18 cellular contexts compared by ENCODE assay signal in genomic region chr17:57445051-57445450, GRCh38.
DNase-seq lines count a peak whose midpoint lies in the region; ATAC-seq and TF ChIP-seq lines count a peak whose summit lies in the region.
"Had no signal": no experiment of that assay in that cellular context is flagged by ENCODE, and none has a peak within 500 bp of the region (broad histone marks: within the 10 kb centered on the region; RNA-seq: fewer than 3 reads in every experiment).

No MANE protein-coding gene starts in this region.

- H3K9me3 Mint-ChIP-seq in activated T-cell treated with anti-CD3 and anti-CD28 coated beads, Interleukin-2, amount 50 U/mL, for 72 hours: no peaks in the 10 kb centered on the region
- H3K9me3 Mint-ChIP-seq: activated CD4-positive, alpha-beta T cell treated with anti-CD3 and anti-CD28 coated beads, Interleukin-2, amount 10 ng/mL, durations not matched to agents 7 days and 5 days had no signal

- no peak for TF ChIP-seq POLR2A in lower leg skin (IDR thresholded peaks at IDR 0.05)

- no peaks in the 10 kb centered on the region for H3K9me3 ChIP-seq in PC-3 (ENCODE audit: low read length)
- H3K9me3 ChIP-seq in hepatocyte (ENCODE audit: low read depth): no peaks in the 10 kb centered on the region
- H3K9me3 ChIP-seq in smooth muscle cell (replicated peaks; ENCODE audit: low read depth): no peaks in the 10 kb centered on the region
- H3K9me3 ChIP-seq: lower lobe of right lung, neutrophil, vagina had no signal

- intact Hi-C loops in PC-3 (cut with micrococcal nuclease): no loop called here
- intact Hi-C loops in sciatic nerve (cut with DNase I): no loop called here
- intact Hi-C loops in lower leg skin (cut with DNase I; ENCODE audit: low total_unique reads): no loop called here

- H3K4me1 Mint-ChIP-seq in activated T-cell treated with anti-CD3 and anti-CD28 coated beads, Interleukin-2, amount 50 U/mL, for 72 hours (ENCODE audit: low read depth): peaks cover 71% of the 10 kb centered on the region

- ATAC-seq in activated T-cell treated with anti-CD3 and anti-CD28 coated beads, Interleukin-2, amount 50 U/mL, for 72 hours (replicated peaks in 1 of 2): no peak
- ATAC-seq in PC-3 (peak; percentile 63), sciatic nerve (no peak)
- ATAC-seq: lower lobe of right lung; stimulated activated naive CD8-positive, alpha-beta T cell treated with anti-CD3 and anti-CD28 coated beads, Interleukin-15, Interleukin-2, amounts not matched to agents 100 U/mL and 50 U/mL, for 24 hours had no signal

- DNase-seq in activated T-cell treated with anti-CD3 and anti-CD28 coated beads, Interleukin-2, amount 50 U/mL, for 72 hours: no peak
- DNase-seq in activated T-cell treated with anti-CD3 and anti-CD28 coated beads for 4 hours (no peak), PC-3 (peak; percentile 90), hepatocyte (ENCODE audit: low spot score) (no peak), smooth muscle cell (lab: John Stamatoyannopoulos, UW; ENCODE audit: unreplicated experiment) (no peak), sciatic nerve (ENCODE audit: low spot score) (no peak), lower leg skin (ENCODE audit: low spot score in 2 of 2) (no peak), NCI-H2081 (lab: John Stamatoyannopoulos, UW) (no peak)
- DNase-seq: activated CD4-positive, alpha-beta T cell treated with anti-CD3 and anti-CD28 coated beads, Interleukin-2, amount 10 ng/mL, durations not matched to agents 7 days and 5 days; activated effector memory CD4-positive, alpha-beta T cell treated with anti-CD3 and anti-CD28 coated beads, Interleukin-2, amount 50 U/mL, for 16 hours; lower lobe of right lung; NCI-H1436 treated with DMSO at 0.1 percent for 48 hours; NCI-H524; stimulated activated naive CD8-positive, alpha-beta T cell treated with anti-CD3 and anti-CD28 coated beads, Interleukin-15, Interleukin-2, amounts not matched to agents 100 U/mL and 50 U/mL, for 24 hours had no signal

- POLR2A ChIA-PET in PC-3 (lab: Charles Lee; ENCODE audit: unreplicated experiment): interaction anchor here (0.6 kb wide), 1 partner anchor 71 kb away, joined by 8 read pairs; no protein-coding TSS in a partner anchor

- TF ChIP-seq CTCF in PC-3 (conservative IDR thresholded peaks at IDR 0.05; ENCODE audit: low read depth, low read length) (no peak), hepatocyte (IDR thresholded peaks at IDR 0.05; ENCODE audit: poor library complexity) (no peak), smooth muscle cell (IDR thresholded peaks at IDR 0.05; ENCODE audit: borderline replicate concordance, insufficient read depth, poor library complexity, severe bottlenecking) (no peak), lower leg skin (IDR thresholded peaks at IDR 0.05) (no peak)

- H3K4me3 ChIP-seq in PC-3 (ENCODE audit: low read length) (peak overlapping the region; percentile 0; the same call in 1 of the 2 replicates), hepatocyte (no peak overlapping the region), smooth muscle cell (no peak overlapping the region), lower leg skin (ENCODE audit: low read depth, poor library complexity, severe bottlenecking) (no peak overlapping the region)
- H3K4me3 ChIP-seq: lower lobe of right lung, PC-9, skin epidermis, vagina had no signal

- H3K27ac Mint-ChIP-seq in activated T-cell treated with anti-CD3 and anti-CD28 coated beads, Interleukin-2, amount 50 U/mL, for 72 hours: peak overlapping the region; percentile 76
- H3K27ac Mint-ChIP-seq: activated CD4-positive, alpha-beta T cell treated with anti-CD3 and anti-CD28 coated beads, Interleukin-2, amount 10 ng/mL, durations not matched to agents 7 days and 5 days had no signal

- no peaks in the 10 kb centered on the region for H3K79me2 ChIP-seq in PC-3 (ENCODE audit: low read length)
- peaks cover 80% of the 10 kb centered on the region for H3K79me2 ChIP-seq in hepatocyte
- H3K79me2 ChIP-seq in smooth muscle cell (ENCODE audit: low read depth): peaks cover 8% of the 10 kb centered on the region

- H3K27me3 ChIP-seq in PC-3 (ENCODE audit: low read length): no peaks in the 10 kb centered on the region
- no peaks in the 10 kb centered on the region for H3K27me3 ChIP-seq in hepatocyte
- no peaks in the 10 kb centered on the region for H3K27me3 ChIP-seq in smooth muscle cell (ENCODE audit: low read depth)
- H3K27me3 ChIP-seq: vagina had no signal

- no peaks in the 10 kb centered on the region for H3K36me3 ChIP-seq in PC-3 (ENCODE audit: low read depth, low read length)
- H3K36me3 ChIP-seq in hepatocyte (replicated peaks; ENCODE audit: insufficient read depth, low read depth): no peaks in the 10 kb centered on the region
- H3K36me3 ChIP-seq in smooth muscle cell (ENCODE audit: low read depth): no peaks in the 10 kb centered on the region
- H3K36me3 ChIP-seq: lower lobe of right lung, neutrophil, vagina had no signal

- H2AFZ ChIP-seq in PC-3 (ENCODE audit: low read length): 0 out of 2 replicates have a peak overlapping the region, but pooled peaks have one; percentile 2
- no peak overlapping the region for H2AFZ ChIP-seq in hepatocyte
- no peak overlapping the region for H2AFZ ChIP-seq in smooth muscle cell (ENCODE audit: low read depth)
- H2AFZ ChIP-seq: PC-9 had no signal

- H3F3A ChIP-seq in PC-3 (ENCODE audit: low read length, unreplicated experiment): peaks cover 5% of the 10 kb centered on the region
- peaks cover 32% of the 10 kb centered on the region for H3F3A ChIP-seq in smooth muscle cell (ENCODE audit: low read depth)

- H3K9ac ChIP-seq in PC-3 (ENCODE audit: low read length) (peak overlapping the region; percentile 33), smooth muscle cell (ENCODE audit: low read depth) (no peak overlapping the region)

- H3K27ac ChIP-seq in PC-3 (ENCODE audit: low read length): peak overlapping the region; percentile 79
- peak overlapping the region; percentile 28 for H3K27ac ChIP-seq in hepatocyte
- H3K27ac ChIP-seq in smooth muscle cell (ENCODE audit: low read depth): peak overlapping the region; percentile 90
- H3K27ac ChIP-seq: lower lobe of right lung, neutrophil, PC-9, skin epidermis, vagina had no signal

- H3K27me3 Mint-ChIP-seq in activated T-cell treated with anti-CD3 and anti-CD28 coated beads, Interleukin-2, amount 50 U/mL, for 72 hours (ENCODE audit: low read depth): no peaks in the 10 kb centered on the region
- H3K27me3 Mint-ChIP-seq: activated CD4-positive, alpha-beta T cell treated with anti-CD3 and anti-CD28 coated beads, Interleukin-2, amount 10 ng/mL, durations not matched to agents 7 days and 5 days had no signal

- H3K4me3 Mint-ChIP-seq in activated T-cell treated with anti-CD3 and anti-CD28 coated beads, Interleukin-2, amount 50 U/mL, for 72 hours: peak overlapping the region; percentile 10 to 52
- H3K4me3 Mint-ChIP-seq: activated CD4-positive, alpha-beta T cell treated with anti-CD3 and anti-CD28 coated beads, Interleukin-2, amount 10 ng/mL, durations not matched to agents 7 days and 5 days had no signal

- peaks cover 0 to 2% of the 10 kb centered on the region in 2 donors for H3K36me3 Mint-ChIP-seq in activated T-cell treated with anti-CD3 and anti-CD28 coated beads, Interleukin-2, amount 50 U/mL, for 72 hours (ENCODE audit: insufficient read depth in 2 of 2)

- H4K20me1 ChIP-seq in PC-3 (ENCODE audit: low read length) (no peaks in the 10 kb centered on the region), hepatocyte (ENCODE audit: insufficient read depth, poor library complexity, severe bottlenecking) (no peaks in the 10 kb centered on the region), smooth muscle cell (ENCODE audit: low read depth) (no peaks in the 10 kb centered on the region)

- WGBS in hepatocyte (ENCODE audit: low lambda C conversion rate, missing lambda C conversion rate): 19% methylated on average over 8 of the region's 8 CpGs
- WGBS in smooth muscle cell (ENCODE audit: low lambda C conversion rate): 8% methylated on average over 8 of the region's 8 CpGs
- WGBS in lower leg skin, 2 donors: 76 to 84% methylated on average over 8 of the region's 8 CpGs

- H3K4me1 ChIP-seq in PC-3 (ENCODE audit: insufficient read depth, low read length) (peaks cover 41% of the 10 kb centered on the region), hepatocyte (ENCODE audit: insufficient read depth) (peaks cover 41% of the 10 kb centered on the region), smooth muscle cell (ENCODE audit: low read depth) (peaks cover 53% of the 10 kb centered on the region)

- peak overlapping the region; percentile 65 for H3K4me2 ChIP-seq in PC-3 (ENCODE audit: low read length)
- no peak overlapping the region for H3K4me2 ChIP-seq in hepatocyte
- peak overlapping the region; percentile 33 for H3K4me2 ChIP-seq in smooth muscle cell
- H3K4me2 ChIP-seq: PC-9 had no signal

- no TSS peak for BruUV-seq in PC-3 (replicated peaks; lab: Mats Ljungman, UMichigan)

- CTCF ChIA-PET in PC-3 (lab: Charles Lee): interaction anchor here (1.8 kb wide), 1 partner anchor 202 kb away, joined by 6 read pairs; no protein-coding TSS in a partner anchor

- no peaks in the 10 kb centered on the region for H3K9me2 ChIP-seq in PC-3 (replicated peaks; ENCODE audit: low read length)
- no peaks in the 10 kb centered on the region for H3K9me2 ChIP-seq in hepatocyte (replicated peaks; ENCODE audit: insufficient read depth)

Comparison
In these comparisons a context has a peak if more than half of its experiments do, and no peak if none do; other contexts are left out.
1. H3K27ac ChIP-seq: peak in every context shown above with its lines; median percentile 90 in smooth muscle cell; 79 in PC-3; 28 in hepatocyte.